Comparison of ENCODE assay signal across 19 cellular contexts in genomic region chr5:123170816-123171345, GRCh38.
"Had no signal": no experiment of that assay in that cellular context is flagged by ENCODE, and none has a peak within 500 bp of the region (broad histone marks: within the 10 kb centered on the region; RNA-seq: fewer than 3 reads in every experiment).

No MANE protein-coding gene starts in this region.

- H3K4me1 Mint-ChIP-seq: activated CD4-positive, alpha-beta T cell treated with anti-CD3 and anti-CD28 coated beads, Interleukin-2, amount 10 ng/mL, durations not matched to agents 7 days and 5 days had no signal

- H3K4me1 ChIP-seq: lower lobe of right lung, right atrium auricular region had no signal

- H3K4me3 Mint-ChIP-seq: activated CD4-positive, alpha-beta T cell treated with anti-CD3 and anti-CD28 coated beads, Interleukin-2, amount 10 ng/mL, durations not matched to agents 7 days and 5 days; activated CD8-positive, alpha-beta T cell treated with anti-CD3 and anti-CD28 coated beads, Interleukin-2, amount 10 ng/mL, durations not matched to agents 7 days and 5 days; activated naive CD4-positive, alpha-beta T cell treated with anti-CD3 and anti-CD28 coated beads for 36 hours; activated T-cell treated with anti-CD3 and anti-CD28 coated beads, Interleukin-2, amount 50 U/mL, for 24 hours; natural killer cell treated with Interleukin-12 subunit alpha and Interleukin-12 subunit beta and Interleukin-15 and Interleukin-18, amount 100 ng/mL, for 72 hours; stimulated activated naive CD8-positive, alpha-beta T cell treated with anti-CD3 and anti-CD28 coated beads, Interleukin-15, Interleukin-2, amounts not matched to agents 100 ng/mL and 50 ng/mL, for 24 hours had no signal

- H3K27me3 ChIP-seq: brain microvascular endothelial cell, esophagus muscularis mucosa, right atrium auricular region had no signal

- H3K9me3 ChIP-seq: esophagus muscularis mucosa, lower lobe of right lung, right atrium auricular region had no signal

- H3K36me3 Mint-ChIP-seq: natural killer cell treated with Interleukin-12 subunit alpha and Interleukin-12 subunit beta and Interleukin-15 and Interleukin-18, amount 100 ng/mL, for 72 hours had no signal

- H3K27ac Mint-ChIP-seq: activated CD4-positive, alpha-beta T cell treated with anti-CD3 and anti-CD28 coated beads, Interleukin-2, amount 10 ng/mL, durations not matched to agents 7 days and 5 days; activated CD8-positive, alpha-beta T cell treated with anti-CD3 and anti-CD28 coated beads, Interleukin-2, amount 10 ng/mL, durations not matched to agents 7 days and 5 days; activated naive CD4-positive, alpha-beta T cell treated with anti-CD3 and anti-CD28 coated beads for 36 hours; activated T-cell treated with anti-CD3 and anti-CD28 coated beads, Interleukin-2, amount 50 U/mL, for 24 hours; activated T-helper 2 cell treated with anti-CD3 and anti-CD28 coated beads, Interferon-gamma antibody, Interleukin-2, Interleukin-4, amounts not matched to agents 10 μg/mL and 5 μg/mL and 100 μg/mL, durations not matched to agents 14 hours and 24 hours and 36 hours; natural killer cell treated with Interleukin-12 subunit alpha and Interleukin-12 subunit beta and Interleukin-15 and Interleukin-18, amount 100 ng/mL, for 72 hours; progenitor cell of endocrine pancreas; stimulated activated naive CD8-positive, alpha-beta T cell treated with anti-CD3 and anti-CD28 coated beads, Interleukin-15, Interleukin-2, amounts not matched to agents 100 ng/mL and 50 ng/mL, for 24 hours had no signal

- ATAC-seq: activated CD8-positive, alpha-beta T cell treated with anti-CD3 and anti-CD28 coated beads, Interleukin-2, amount 10 ng/mL, durations not matched to agents 7 days and 5 days; left colon; lower lobe of right lung had no signal

- H3K36me3 ChIP-seq: brain microvascular endothelial cell, esophagus muscularis mucosa, right atrium auricular region had no signal

- H3K9me3 Mint-ChIP-seq: activated CD4-positive, alpha-beta T cell treated with anti-CD3 and anti-CD28 coated beads, Interleukin-2, amount 10 ng/mL, durations not matched to agents 7 days and 5 days; activated naive CD4-positive, alpha-beta T cell treated with anti-CD3 and anti-CD28 coated beads for 36 hours; activated T-cell treated with anti-CD3 and anti-CD28 coated beads, Interleukin-2, amount 50 U/mL, for 24 hours; activated T-helper 2 cell treated with anti-CD3 and anti-CD28 coated beads, Interferon-gamma antibody, Interleukin-2, Interleukin-4, amounts not matched to agents 10 μg/mL and 5 μg/mL and 100 μg/mL, durations not matched to agents 14 hours and 24 hours and 36 hours; natural killer cell treated with Interleukin-12 subunit alpha and Interleukin-12 subunit beta and Interleukin-15 and Interleukin-18, amount 100 ng/mL, for 72 hours; stimulated activated naive CD8-positive, alpha-beta T cell treated with anti-CD3 and anti-CD28 coated beads, Interleukin-15, Interleukin-2, amounts not matched to agents 100 ng/mL and 50 ng/mL, for 24 hours had no signal

- DNase-seq: activated CD4-positive, alpha-beta T cell treated with anti-CD3 and anti-CD28 coated beads, Interleukin-2, amount 10 ng/mL, durations not matched to agents 7 days and 5 days; activated CD8-positive, alpha-beta T cell treated with anti-CD3 and anti-CD28 coated beads, Interleukin-2, amount 10 ng/mL, durations not matched to agents 7 days and 5 days; activated naive CD4-positive, alpha-beta T cell treated with anti-CD3 and anti-CD28 coated beads for 36 hours; activated T-cell treated with anti-CD3 and anti-CD28 coated beads, Interleukin-2, amount 50 U/mL, for 24 hours; brain microvascular endothelial cell; cortex of kidney; hippocampal formation; left colon; lower lobe of right lung; occipital lobe; stimulated activated CD4-positive, alpha-beta T cell treated with anti-CD3 and anti-CD28 coated beads, Interleukin-2, amount 100 ng/mL, for 24 hours; T-helper 9 cell; trophoblast cell had no signal

- H3K27ac ChIP-seq: brain microvascular endothelial cell, esophagus muscularis mucosa, lower lobe of right lung, right atrium auricular region had no signal

- H3K4me3 ChIP-seq: esophagus muscularis mucosa, lower lobe of right lung, right atrium auricular region had no signal
